1 cellular context compared by ENCODE assay signal in genomic region chr1:228837817-228838716, GRCh38.
TF ChIP-seq lines count a peak whose summit lies in the region.

No MANE protein-coding gene starts in this region.

TF ChIP-seq in HEK293, 187 proteins besides CTCF, POLR2A, EP300 and RAD21 (continued from another document and continues in another):
- no peak for TF ChIP-seq ZNF585B (tag by site-specific recombination; IDR thresholded peaks at IDR 0.05)
- TF ChIP-seq ZNF596 (tag by site-specific recombination; IDR thresholded peaks at IDR 0.05), result no peak
- TF ChIP-seq TSHZ1 (tag by site-specific recombination; IDR thresholded peaks at IDR 0.05; ENCODE audit: borderline replicate concordance), result peak; percentile 57
- peak; percentile 45; the same call in 1 of the 2 replicates for TF ChIP-seq ZNF184 (tag by site-specific recombination; IDR thresholded peaks at IDR 0.05)
- TF ChIP-seq GLI4 (tag by site-specific recombination; IDR thresholded peaks at IDR 0.05), result no peak
- TF ChIP-seq ZNF175 (tag by site-specific recombination; IDR thresholded peaks at IDR 0.05), result no peak
- no peak for TF ChIP-seq ZNF768 (tag by site-specific recombination; IDR thresholded peaks at IDR 0.05)
- peak; percentile 66 for TF ChIP-seq ZNF600 (tag by site-specific recombination; IDR thresholded peaks at IDR 0.05)
- TF ChIP-seq ATF2 (tag by site-specific recombination; IDR thresholded peaks at IDR 0.05; ENCODE audit: low read depth), result peak; percentile 79; the same call in 1 of the 2 replicates
- TF ChIP-seq KLF10 (tag by site-specific recombination; IDR thresholded peaks at IDR 0.05), result peak; percentile 83; the same call in 1 of the 2 replicates
- no peak for TF ChIP-seq BCL11B (tag by site-specific recombination; IDR thresholded peaks at IDR 0.05; ENCODE audit: low read depth)
- no peak for TF ChIP-seq ZFP3 (tag by site-specific recombination; IDR thresholded peaks at IDR 0.05; ENCODE audit: low read depth)
- TF ChIP-seq ZNF623 (tag by site-specific recombination; IDR thresholded peaks at IDR 0.05), result no peak; the same call in 1 of the 2 replicates
- TF ChIP-seq BCL6B (tag by site-specific recombination; IDR thresholded peaks at IDR 0.05), result no peak
- TF ChIP-seq PBX3 (CRISPR knock-in tag; IDR thresholded peaks at IDR 0.05), result no peak
- peak; percentile 88 for TF ChIP-seq ZFP37 (tag by site-specific recombination; IDR thresholded peaks at IDR 0.05)
- peak; percentile 98 for TF ChIP-seq ZNF629 (tag by site-specific recombination; IDR thresholded peaks at IDR 0.05)
- TF ChIP-seq FEZF1 (tag by site-specific recombination; IDR thresholded peaks at IDR 0.05), result peak; percentile 75
- no peak for TF ChIP-seq ZNF248 (tag by site-specific recombination; IDR thresholded peaks at IDR 0.05)
- TF ChIP-seq ZNF23 (tag by site-specific recombination; IDR thresholded peaks at IDR 0.05; ENCODE audit: borderline replicate concordance), result no peak
- TF ChIP-seq ZNF148 (tag by site-specific recombination; IDR thresholded peaks at IDR 0.05; ENCODE audit: borderline replicate concordance), result no peak
- TF ChIP-seq ZNF785 (tag by site-specific recombination; IDR thresholded peaks at IDR 0.05), result no peak
- no peak for TF ChIP-seq OSR2 (tag by site-specific recombination; IDR thresholded peaks at IDR 0.05)
- TF ChIP-seq ZNF530 (tag by site-specific recombination; IDR thresholded peaks at IDR 0.05; ENCODE audit: low read depth), result no peak
- no peak for TF ChIP-seq ZNF529 (tag by site-specific recombination; IDR thresholded peaks at IDR 0.05; ENCODE audit: insufficient replicate concordance)
- TF ChIP-seq PRDM6 (tag by site-specific recombination; IDR thresholded peaks at IDR 0.05), result peak; percentile 65
- no peak for TF ChIP-seq ZNF510 (tag by site-specific recombination; IDR thresholded peaks at IDR 0.05; ENCODE audit: insufficient replicate concordance)
- peak; percentile 62; the same call in 1 of the 2 replicates for TF ChIP-seq ZNF391 (tag by site-specific recombination; IDR thresholded peaks at IDR 0.05; ENCODE audit: borderline replicate concordance, low read depth)
- TF ChIP-seq ZNF660 (tag by site-specific recombination; IDR thresholded peaks at IDR 0.05), result peak; percentile 75
- no peak for TF ChIP-seq ZSCAN5A (tag by site-specific recombination; IDR thresholded peaks at IDR 0.05)
- TF ChIP-seq ZSCAN30 (tag by site-specific recombination; IDR thresholded peaks at IDR 0.05), result no peak
- 0 out of 2 replicates have a peak, but pooled peaks have one; percentile 67 for TF ChIP-seq ZNF792 (tag by site-specific recombination; IDR thresholded peaks at IDR 0.05)
- TF ChIP-seq KLF17 (tag by site-specific recombination; IDR thresholded peaks at IDR 0.05), result peak; percentile 98
- peak; percentile 29; the same call in 1 of the 2 replicates for TF ChIP-seq REST (tag by site-specific recombination; IDR thresholded peaks at IDR 0.05)
- TF ChIP-seq TRIM28 (IDR thresholded peaks at IDR 0.05; ENCODE audit: borderline replicate concordance, low read length), result peak; percentile 92; the same call in 1 of the 2 replicates
- no peak for TF ChIP-seq ZNF626 (tag by site-specific recombination; IDR thresholded peaks at IDR 0.05)
- TF ChIP-seq ZNF10 (tag by site-specific recombination; IDR thresholded peaks at IDR 0.05), result no peak
- no peak for TF ChIP-seq ZNF37A (tag by site-specific recombination; IDR thresholded peaks at IDR 0.05)
- no peak for TF ChIP-seq ZNF747 (tag by site-specific recombination; IDR thresholded peaks at IDR 0.05)
- TF ChIP-seq ZBTB8A (tag by site-specific recombination; IDR thresholded peaks at IDR 0.05), result no peak
- TF ChIP-seq ZNF830 (tag by site-specific recombination; IDR thresholded peaks at IDR 0.05; ENCODE audit: low read depth), result no peak
- no peak for TF ChIP-seq ZSCAN23 (tag by site-specific recombination; IDR thresholded peaks at IDR 0.05)
- TF ChIP-seq ZNF394 (tag by site-specific recombination; IDR thresholded peaks at IDR 0.05; ENCODE audit: borderline replicate concordance), result peak; percentile 33; the same call in 1 of the 2 replicates
- no peak for TF ChIP-seq RBAK (tag by site-specific recombination; IDR thresholded peaks at IDR 0.05)
- TF ChIP-seq ZNF19 (tag by site-specific recombination; IDR thresholded peaks at IDR 0.05; ENCODE audit: low read depth), result 0 out of 2 replicates have a peak, but pooled peaks have one; percentile 12
